ENCODE assay signal across 28 cellular contexts in genomic region chr4:89279385-89279784, GRCh38.
"Had no signal": no experiment of that assay in that cellular context is flagged by ENCODE, and none has a peak within 500 bp of the region (broad histone marks: within the 10 kb centered on the region; RNA-seq: fewer than 3 reads in every experiment).

No MANE protein-coding gene starts in this region.

- ATAC-seq: activated CD4-positive, CD25-positive, alpha-beta regulatory T cell treated with anti-CD3 and anti-CD28 coated beads, Interleukin-2, amount 50 U/mL, for 24 hours; activated CD8-positive, alpha-beta T cell treated with anti-CD3 and anti-CD28 coated beads for 36 hours; activated naive CD8-positive, alpha-beta T cell treated with anti-CD3 and anti-CD28 coated beads, Interleukin-2, amount 50 U/mL, for 24 hours; activated T-cell treated with anti-CD3 and anti-CD28 coated beads, Interleukin-2, amount 50 U/mL, for 4 hours; body of pancreas; gastroesophageal sphincter had no signal

- H3K36me3 ChIP-seq: adrenal gland, colonic mucosa, esophagus squamous epithelium, gastroesophageal sphincter had no signal

- H3K4me1 ChIP-seq: adrenal gland, gastroesophageal sphincter had no signal

- H3K27me3 ChIP-seq: adrenal gland, body of pancreas, colonic mucosa, esophagus squamous epithelium, gastroesophageal sphincter had no signal

- H3K4me3 ChIP-seq: adrenal gland, body of pancreas, colonic mucosa, esophagus squamous epithelium, gastroesophageal sphincter had no signal

- FAIRE-seq: endometrium, endothelial cell of umbilical vein had no signal

- H3K27ac ChIP-seq: adrenal gland, body of pancreas, colonic mucosa, epithelial cell of prostate, esophagus squamous epithelium, gastroesophageal sphincter, WERI-Rb-1 had no signal

- DNase-seq: activated B cell treated with CpG ODN at 0.5 μM for 24 hours; activated CD4-positive, alpha-beta T cell treated with anti-CD3 and anti-CD28 coated beads for 48 hours; activated CD4-positive, alpha-beta T cell treated with anti-CD3 and anti-CD28 coated beads, Interleukin-2, amount 50 U/mL, for 1 hour; activated CD4-positive, alpha-beta T cell treated with anti-CD3 and anti-CD28 coated beads, Interleukin-2, amount 50 U/mL, for 48 hours; activated CD8-positive, alpha-beta memory T cell treated with anti-CD3 and anti-CD28 coated beads for 24 hours; activated CD8-positive, alpha-beta T cell treated with anti-CD3 and anti-CD28 coated beads for 36 hours; activated effector memory CD4-positive, alpha-beta T cell treated with anti-CD3 and anti-CD28 coated beads, Interleukin-2, amount 50 U/mL, for 16 hours; activated naive CD4-positive, alpha-beta T cell treated with anti-CD3 and anti-CD28 coated beads for 36 hours; activated naive CD8-positive, alpha-beta T cell treated with anti-CD3 and anti-CD28 coated beads for 36 hours; activated naive CD8-positive, alpha-beta T cell treated with anti-CD3 and anti-CD28 coated beads, Interleukin-2, amount 50 U/mL, for 24 hours; activated T-cell treated with anti-CD3 and anti-CD28 coated beads, Interleukin-2, amount 50 U/mL, for 4 hours; adrenal gland; amygdala; aorta; body of pancreas; central memory CD4-positive, alpha-beta T cell; cerebellar nuclear complex; colonic mucosa; effector CD8-positive, alpha-beta T cell; esophagus squamous epithelium; foreskin melanocyte; T-helper 2 cell; WERI-Rb-1 had no signal

- H3K9me3 ChIP-seq: adrenal gland, body of pancreas, colonic mucosa, esophagus squamous epithelium, gastroesophageal sphincter had no signal
